1 cellular context compared by ENCODE assay signal in genomic region chr17:58007781-58008706, GRCh38.
TF ChIP-seq lines count a peak whose summit lies in the region.

No MANE protein-coding gene starts in this region.

TF ChIP-seq in K562, 482 proteins besides CTCF, POLR2A, EP300 and RAD21 (continued from another document):
- no peak for TF ChIP-seq POLR2G (IDR thresholded peaks at IDR 0.05; ENCODE audit: low read depth, low read length)
- TF ChIP-seq SETDB1 (IDR thresholded peaks at IDR 0.05; ENCODE audit: low read length) = no peak
- no peak for TF ChIP-seq TCF3 (CRISPR knock-in tag; IDR thresholded peaks at IDR 0.05)
- peak in 1 of 2 experiments; percentile 75; a peak in 2 of 4 replicates for TF ChIP-seq FOXA3 (CRISPR knock-in tag; conservative IDR thresholded peaks at IDR 0.05 in 1 of 2, IDR thresholded peaks at IDR 0.05 in 1 of 2)
- no peak for TF ChIP-seq ATF1 (CRISPR knock-in tag; IDR thresholded peaks at IDR 0.05)
- TF ChIP-seq ATF1 (tag; IDR thresholded peaks at IDR 0.05) = no peak
- TF ChIP-seq MED1 (CRISPR knock-in tag; IDR thresholded peaks at IDR 0.05; ENCODE audit: borderline replicate concordance) = no peak
- no peak for TF ChIP-seq DMBX1 (CRISPR knock-in tag; IDR thresholded peaks at IDR 0.05; ENCODE audit: borderline replicate concordance)
- no peak for TF ChIP-seq HLTF (IDR thresholded peaks at IDR 0.05)
- no peak for TF ChIP-seq GTF2A2 (tag; IDR thresholded peaks at IDR 0.05)
- no peak for TF ChIP-seq VEZF1 (CRISPR knock-in tag; IDR thresholded peaks at IDR 0.05)
- TF ChIP-seq ZNF740 (CRISPR knock-in tag; IDR thresholded peaks at IDR 0.05) = no peak
- TF ChIP-seq ZNF740 (tag; IDR thresholded peaks at IDR 0.05) = no peak
- peak; percentile 4; the same call in 1 of the 2 replicates for TF ChIP-seq TAL1 (IDR thresholded peaks at IDR 0.05)
- TF ChIP-seq ARID1B (IDR thresholded peaks at IDR 0.05) = peak; percentile 5; the same call in 1 of the 2 replicates
- TF ChIP-seq, protein P1, sequence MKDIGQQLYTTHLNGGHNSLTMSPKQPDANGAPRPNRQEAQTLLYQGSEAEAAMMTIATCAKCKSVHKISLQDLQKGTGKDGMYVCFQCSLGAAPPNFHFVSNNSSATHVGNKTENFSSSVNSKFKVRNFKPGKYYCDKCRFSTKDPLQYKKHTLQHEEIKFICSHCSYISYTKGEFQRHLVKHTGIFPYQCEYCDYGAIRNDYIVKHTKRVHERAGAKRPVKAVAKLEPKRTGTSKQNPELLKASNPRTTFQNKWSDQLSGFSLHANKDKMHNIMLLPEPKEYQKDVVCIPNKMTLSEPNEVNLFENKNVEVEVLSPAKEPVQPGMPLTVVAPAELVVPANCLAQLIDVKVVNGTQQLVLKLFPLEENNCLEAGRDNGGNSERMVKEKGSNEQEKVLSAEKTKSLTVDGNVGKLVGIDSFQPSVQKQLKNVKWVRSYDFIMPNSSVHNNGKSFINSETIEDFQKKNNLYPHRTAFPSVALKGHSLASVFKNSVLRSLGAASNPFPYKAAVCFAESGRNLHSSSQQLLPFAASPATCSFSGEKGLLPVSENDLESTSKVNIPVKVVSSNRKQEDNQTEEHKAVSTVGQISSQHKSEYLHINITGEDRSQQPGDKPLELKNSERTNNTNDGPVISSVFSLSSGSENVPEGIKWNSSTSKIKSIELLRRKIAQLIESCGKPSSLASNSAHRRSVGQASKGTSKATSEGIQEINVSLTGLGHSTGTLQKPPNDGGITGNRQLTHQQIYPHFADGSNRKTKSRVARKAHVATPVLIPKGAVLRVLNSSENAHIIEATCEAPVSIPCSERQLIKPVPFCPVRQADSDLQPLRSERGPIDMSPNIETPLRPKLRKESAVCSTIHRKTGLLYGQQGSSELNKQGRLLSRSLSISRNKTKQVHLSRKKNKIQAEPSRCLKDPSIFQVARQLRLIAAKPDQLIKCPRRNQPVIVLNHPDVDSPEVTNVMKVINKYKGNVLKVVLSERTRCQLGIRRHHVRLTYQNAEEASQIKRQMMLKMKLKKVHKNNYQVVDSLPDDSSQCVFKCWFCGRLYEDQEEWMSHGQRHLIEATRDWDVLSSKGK (CRISPR knock-in tag; IDR thresholded peaks at IDR 0.05) = no peak
- no peak for TF ChIP-seq ZKSCAN8 (CRISPR knock-in tag; IDR thresholded peaks at IDR 0.05)
- TF ChIP-seq, protein P2, sequence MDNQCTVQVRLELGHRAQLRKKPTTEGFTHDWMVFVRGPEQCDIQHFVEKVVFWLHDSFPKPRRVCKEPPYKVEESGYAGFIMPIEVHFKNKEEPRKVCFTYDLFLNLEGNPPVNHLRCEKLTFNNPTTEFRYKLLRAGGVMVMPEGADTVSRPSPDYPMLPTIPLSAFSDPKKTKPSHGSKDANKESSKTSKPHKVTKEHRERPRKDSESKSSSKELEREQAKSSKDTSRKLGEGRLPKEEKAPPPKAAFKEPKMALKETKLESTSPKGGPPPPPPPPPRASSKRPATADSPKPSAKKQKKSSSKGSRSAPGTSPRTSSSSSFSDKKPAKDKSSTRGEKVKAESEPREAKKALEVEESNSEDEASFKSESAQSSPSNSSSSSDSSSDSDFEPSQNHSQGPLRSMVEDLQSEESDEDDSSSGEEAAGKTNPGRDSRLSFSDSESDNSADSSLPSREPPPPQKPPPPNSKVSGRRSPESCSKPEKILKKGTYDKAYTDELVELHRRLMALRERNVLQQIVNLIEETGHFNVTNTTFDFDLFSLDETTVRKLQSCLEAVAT (IDR thresholded peaks at IDR 0.05) = peak in 1 of 2 experiments; percentile 60; a peak in 2 of 4 replicates
- TF ChIP-seq BRCA1 (IDR thresholded peaks at IDR 0.05) = no peak
- TF ChIP-seq BRCA1 (CRISPR knock-in tag; IDR thresholded peaks at IDR 0.05) = no peak
- TF ChIP-seq, protein P3, sequence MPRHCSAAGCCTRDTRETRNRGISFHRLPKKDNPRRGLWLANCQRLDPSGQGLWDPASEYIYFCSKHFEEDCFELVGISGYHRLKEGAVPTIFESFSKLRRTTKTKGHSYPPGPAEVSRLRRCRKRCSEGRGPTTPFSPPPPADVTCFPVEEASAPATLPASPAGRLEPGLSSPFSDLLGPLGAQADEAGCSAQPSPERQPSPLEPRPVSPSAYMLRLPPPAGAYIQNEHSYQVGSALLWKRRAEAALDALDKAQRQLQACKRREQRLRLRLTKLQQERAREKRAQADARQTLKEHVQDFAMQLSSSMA (CRISPR knock-in tag; IDR thresholded peaks at IDR 0.05) = no peak
- TF ChIP-seq ZNF785 (CRISPR knock-in tag; IDR thresholded peaks at IDR 0.05) = no peak
- TF ChIP-seq ILF3 (IDR thresholded peaks at IDR 0.05; ENCODE audit: borderline replicate concordance) = no peak
- TF ChIP-seq ETS2 (tag; IDR thresholded peaks at IDR 0.05; ENCODE audit: borderline replicate concordance, poor library complexity, severe bottlenecking) = no peak
- no peak for TF ChIP-seq MTA2 (IDR thresholded peaks at IDR 0.05; ENCODE audit: low read depth)
- no peak for TF ChIP-seq ZNF780A (CRISPR knock-in tag; IDR thresholded peaks at IDR 0.05)
- TF ChIP-seq ZNF197 (CRISPR knock-in tag; IDR thresholded peaks at IDR 0.05; ENCODE audit: low read depth) = no peak
- TF ChIP-seq GTF2F1 (IDR thresholded peaks at IDR 0.05; ENCODE audit: low read depth, low read length) = no peak
- no peak for TF ChIP-seq ZEB2 (IDR thresholded peaks at IDR 0.05)
- TF ChIP-seq, protein P4, sequence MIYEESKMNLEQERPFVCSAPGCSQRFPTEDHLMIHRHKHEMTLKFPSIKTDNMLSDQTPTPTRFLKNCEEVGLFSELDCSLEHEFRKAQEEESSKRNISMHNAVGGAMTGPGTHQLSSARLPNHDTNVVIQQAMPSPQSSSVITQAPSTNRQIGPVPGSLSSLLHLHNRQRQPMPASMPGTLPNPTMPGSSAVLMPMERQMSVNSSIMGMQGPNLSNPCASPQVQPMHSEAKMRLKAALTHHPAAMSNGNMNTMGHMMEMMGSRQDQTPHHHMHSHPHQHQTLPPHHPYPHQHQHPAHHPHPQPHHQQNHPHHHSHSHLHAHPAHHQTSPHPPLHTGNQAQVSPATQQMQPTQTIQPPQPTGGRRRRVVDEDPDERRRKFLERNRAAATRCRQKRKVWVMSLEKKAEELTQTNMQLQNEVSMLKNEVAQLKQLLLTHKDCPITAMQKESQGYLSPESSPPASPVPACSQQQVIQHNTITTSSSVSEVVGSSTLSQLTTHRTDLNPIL (CRISPR knock-in tag; IDR thresholded peaks at IDR 0.05) = no peak
- TF ChIP-seq HDGF (IDR thresholded peaks at IDR 0.05) = no peak
- TF ChIP-seq MXI1 (IDR thresholded peaks at IDR 0.05; ENCODE audit: low read depth, low read length) = no peak
- TF ChIP-seq PHF8 (IDR thresholded peaks at IDR 0.05; ENCODE audit: borderline replicate concordance, low read length) = peak; percentile 1; the same call in 1 of the 2 replicates
- no peak for TF ChIP-seq KDM2B (CRISPR knock-in tag; IDR thresholded peaks at IDR 0.05)
- TF ChIP-seq, protein P5, sequence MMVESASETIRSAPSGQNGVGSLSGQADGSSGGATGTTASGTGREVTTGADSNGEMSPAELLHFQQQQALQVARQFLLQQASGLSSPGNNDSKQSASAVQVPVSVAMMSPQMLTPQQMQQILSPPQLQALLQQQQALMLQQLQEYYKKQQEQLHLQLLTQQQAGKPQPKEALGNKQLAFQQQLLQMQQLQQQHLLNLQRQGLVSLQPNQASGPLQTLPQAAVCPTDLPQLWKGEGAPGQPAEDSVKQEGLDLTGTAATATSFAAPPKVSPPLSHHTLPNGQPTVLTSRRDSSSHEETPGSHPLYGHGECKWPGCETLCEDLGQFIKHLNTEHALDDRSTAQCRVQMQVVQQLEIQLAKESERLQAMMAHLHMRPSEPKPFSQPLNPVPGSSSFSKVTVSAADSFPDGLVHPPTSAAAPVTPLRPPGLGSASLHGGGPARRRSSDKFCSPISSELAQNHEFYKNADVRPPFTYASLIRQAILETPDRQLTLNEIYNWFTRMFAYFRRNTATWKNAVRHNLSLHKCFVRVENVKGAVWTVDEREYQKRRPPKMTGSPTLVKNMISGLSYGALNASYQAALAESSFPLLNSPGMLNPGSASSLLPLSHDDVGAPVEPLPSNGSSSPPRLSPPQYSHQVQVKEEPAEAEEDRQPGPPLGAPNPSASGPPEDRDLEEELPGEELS (CRISPR knock-in tag; IDR thresholded peaks at IDR 0.05; ENCODE audit: borderline replicate concordance) = no peak
- no peak for TF ChIP-seq NR2C1 (IDR thresholded peaks at IDR 0.05)
- no peak for TF ChIP-seq NR2C1 (tag; IDR thresholded peaks at IDR 0.05)
- TF ChIP-seq XRCC4 (IDR thresholded peaks at IDR 0.05; ENCODE audit: extremely low read depth, insufficient read depth, insufficient read length) = no peak
- peak; percentile 71 for TF ChIP-seq ZSCAN29 (IDR thresholded peaks at IDR 0.05)
- TF ChIP-seq COPS2 (conservative IDR thresholded peaks at IDR 0.05) = no peak
- TF ChIP-seq ZNF23 (CRISPR knock-in tag; IDR thresholded peaks at IDR 0.05) = no peak
- TF ChIP-seq GTF2E2 (tag; IDR thresholded peaks at IDR 0.05) = no peak
- no peak for TF ChIP-seq ZBTB17 (CRISPR knock-in tag; IDR thresholded peaks at IDR 0.05)
- TF ChIP-seq ZNF347 (CRISPR knock-in tag; IDR thresholded peaks at IDR 0.05; ENCODE audit: low read depth) = no peak
- TF ChIP-seq NFE2L1 (tag; IDR thresholded peaks at IDR 0.05; ENCODE audit: borderline replicate concordance, low read depth) = no peak
TF ChIP-seq in K562: peak in this region for 21.
